21 cellular contexts compared by ENCODE assay signal in the genomic region with DNA sequence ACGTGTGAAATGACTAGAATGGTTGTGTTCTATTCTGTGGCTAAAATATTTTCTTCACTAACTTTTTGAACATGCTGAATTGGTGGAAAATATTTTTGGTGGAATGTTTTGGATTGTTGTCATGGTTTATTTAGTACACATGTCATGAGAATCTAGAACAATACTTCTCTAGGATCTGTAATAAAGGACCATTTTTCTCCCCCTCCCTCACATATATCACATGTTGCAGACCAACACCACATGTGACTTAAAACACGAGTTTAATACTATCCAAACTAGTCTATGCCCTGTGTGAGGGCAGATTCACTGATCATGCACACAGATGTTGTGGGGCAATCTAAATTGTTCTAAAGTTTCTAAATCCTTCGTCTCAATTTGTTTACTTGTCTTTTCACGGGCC. TPM values are rescaled to one million over a fixed set of nuclear protein-coding genes. Genes with fewer than 3 reads are reported as not detected.
DNase-seq lines count a peak whose midpoint lies in the region; TF ChIP-seq lines count a peak whose summit lies in the region.
"Had no signal": no experiment of that assay in that cellular context is flagged by ENCODE, and none has a peak within 500 bp of the region (broad histone marks: within the 10 kb centered on the region; RNA-seq: fewer than 3 reads in every experiment).

No MANE protein-coding gene starts in this region.

- H3K27me3 Mint-ChIP-seq in osteocyte (ENCODE audit: unreplicated experiment): no peaks in the 10 kb centered on the region
- H3K27me3 Mint-ChIP-seq in T-helper 2 cell treated with Interferon-gamma antibody and Interleukin-4, amounts not matched to agents 5 μg/mL and 100 μg/mL, for 36 hours (ENCODE audit: low read depth): no peaks in the 10 kb centered on the region
- H3K27me3 Mint-ChIP-seq in progenitor cell of endocrine pancreas: no peaks in the 10 kb centered on the region

- H3K36me3 Mint-ChIP-seq in osteocyte (ENCODE audit: unreplicated experiment) (peaks cover 16% of the 10 kb centered on the region), progenitor cell of endocrine pancreas (ENCODE audit: insufficient read depth) (peaks cover 13% of the 10 kb centered on the region)
- H3K36me3 Mint-ChIP-seq in T-helper 2 cell treated with Interferon-gamma antibody and Interleukin-4, amounts not matched to agents 5 μg/mL and 100 μg/mL, for 36 hours (ENCODE audit: low read depth): peaks cover 1% of the 10 kb centered on the region

- H3K27ac Mint-ChIP-seq in osteocyte (ENCODE audit: unreplicated experiment): peak overlapping the region; percentile 23
- H3K27ac Mint-ChIP-seq in T-helper 2 cell treated with Interferon-gamma antibody and Interleukin-4, amounts not matched to agents 5 μg/mL and 100 μg/mL, for 36 hours: no peak overlapping the region
- H3K27ac Mint-ChIP-seq in progenitor cell of endocrine pancreas: no peak overlapping the region
- H3K27ac Mint-ChIP-seq: GM23338 had no signal

- TF ChIP-seq CTCF in osteocyte (IDR thresholded peaks at IDR 0.05) (no peak), progenitor cell of endocrine pancreas (IDR thresholded peaks at IDR 0.05; ENCODE audit: unreplicated experiment) (no peak)

- H3K4me1 Mint-ChIP-seq in osteocyte (ENCODE audit: unreplicated experiment) (peaks cover 36% of the 10 kb centered on the region), progenitor cell of endocrine pancreas (ENCODE audit: low read depth) (peaks cover 2% of the 10 kb centered on the region)
- H3K4me1 Mint-ChIP-seq in T-helper 2 cell treated with Interferon-gamma antibody and Interleukin-4, amounts not matched to agents 5 μg/mL and 100 μg/mL, for 36 hours (ENCODE audit: low read depth): no peaks in the 10 kb centered on the region

- H3K9me3 Mint-ChIP-seq in osteocyte (ENCODE audit: unreplicated experiment): no peaks in the 10 kb centered on the region
- H3K9me3 Mint-ChIP-seq in T-helper 2 cell treated with Interferon-gamma antibody and Interleukin-4, amounts not matched to agents 5 μg/mL and 100 μg/mL, for 36 hours: no peaks in the 10 kb centered on the region
- peaks cover 3% of the 10 kb centered on the region for H3K9me3 Mint-ChIP-seq in progenitor cell of endocrine pancreas (ENCODE audit: low read depth)

- peak; percentile 23 for DNase-seq in AG08395 (ENCODE audit: low spot score)
- DNase-seq in GM04503 (ENCODE audit: low read depth): peak; percentile 42
- DNase-seq in fibroblast of gingiva (ENCODE audit: low read depth): peak; percentile 13
- no peak for DNase-seq in osteocyte (ENCODE audit: extremely low spot score, unreplicated experiment)
- no peak for DNase-seq in islet precursor cell
- DNase-seq in T-helper 2 cell treated with Interferon-gamma antibody and Interleukin-4, amounts not matched to agents 5 μg/mL and 100 μg/mL, for 36 hours (ENCODE audit: low spot score): no peak
- no peak for DNase-seq in progenitor cell of endocrine pancreas (ENCODE audit: low spot score, unreplicated experiment)
- no peak for DNase-seq in H4 (ENCODE audit: low spot score)
- DNase-seq: BE2C, DMS79, HCEC 1CT, KBM-7, MM.1S, NCI-H1092, NCI-H1436, NCI-H187 treated with DMSO at 0.1 percent for 48 hours, NCI-H2107, NCI-H510A, NCI-H748 treated with DMSO at 0.1 percent for 48 hours, PC-9 had no signal

- H3K4me3 Mint-ChIP-seq in osteocyte (ENCODE audit: unreplicated experiment) (no peak overlapping the region), progenitor cell of endocrine pancreas (ENCODE audit: low read depth) (no peak overlapping the region)
- H3K4me3 Mint-ChIP-seq in T-helper 2 cell treated with Interferon-gamma antibody and Interleukin-4, amounts not matched to agents 5 μg/mL and 100 μg/mL, for 36 hours: no peak overlapping the region
- H3K4me3 Mint-ChIP-seq: GM23338 had no signal

RNA-seq across cellular contexts. Expression of gene FIG4, which starts 29.2 kb away (rescaled TPM):
- total RNA-seq in osteocyte (13.5 and 15.9 TPM in 2 replicates), progenitor cell of endocrine pancreas (30.0 and 31.0 TPM in 2 replicates)
- total RNA-seq in H4 (2014; rRNA removed; shearing (Covaris generic)): 7.8 and 9.7 TPM in 2 replicates

RNA-seq across cellular contexts. Expression of gene AK9, which starts 29.3 kb away (rescaled TPM):
- total RNA-seq in osteocyte (4.5 and 5.3 TPM in 2 replicates), progenitor cell of endocrine pancreas (12.8 and 16.4 TPM in 2 replicates)
- total RNA-seq in H4 (2014; rRNA removed; shearing (Covaris generic)): 0.41 and 1.3 TPM in 2 replicates

Comparison
In these comparisons a context has a peak if more than half of its experiments do, and no peak if none do; other contexts are left out.
1. DNase-seq: peak in AG08395 (single experiment), GM04503 (single experiment) and fibroblast of gingiva (single experiment); none in osteocyte (single experiment), islet precursor cell (single experiment), T-helper 2 cell treated with Interferon-gamma antibody and Interleukin-4, amounts not matched to agents 5 μg/mL and 100 μg/mL, for 36 hours (single experiment), progenitor cell of endocrine pancreas (single experiment) and H4 (single experiment).